In genomic region chr2:195819276-195819675, GRCh38 we compare ENCODE assay signal across 1 cellular context.
TF ChIP-seq lines count a peak whose summit lies in the region.

No MANE protein-coding gene starts in this region.

TF ChIP-seq in GM23338, 12 proteins besides CTCF, POLR2A, EP300 and RAD21 (continued from another document):
- no peak for TF ChIP-seq ZNF462 (CRISPR knock-in tag; IDR thresholded peaks at IDR 0.05)
- TF ChIP-seq EZH2 (IDR thresholded peaks at IDR 0.05; ENCODE audit: low read depth, unreplicated experiment) = no peak
- TF ChIP-seq STAT1 (IDR thresholded peaks at IDR 0.05; ENCODE audit: unreplicated experiment) = no peak
- TF ChIP-seq JUNB (IDR thresholded peaks at IDR 0.05; ENCODE audit: unreplicated experiment) = no peak
- no peak for TF ChIP-seq NANOG (IDR thresholded peaks at IDR 0.05; ENCODE audit: borderline replicate concordance)
TF ChIP-seq in GM23338: peak in this region for 0.
